Comparison of ENCODE assay signal across 8 cellular contexts in genomic region chr2:69789762-69790600, GRCh38. TPM values are rescaled to one million over a fixed set of nuclear protein-coding genes. Genes with fewer than 3 reads are reported as not detected.
DNase-seq lines count a peak whose midpoint lies in the region; ATAC-seq, FAIRE-seq and TF ChIP-seq lines count a peak whose summit lies in the region.

No MANE protein-coding gene starts in this region.

- H3K9me3 ChIP-seq in astrocyte (ENCODE audit: insufficient read depth, low read depth, low read length) = no peaks in the 10 kb centered on the region
- no peaks in the 10 kb centered on the region for H3K9me3 ChIP-seq in PC-3 (ENCODE audit: low read length)

- CTCF ChIA-PET in PC-3 (lab: Charles Lee) = no interaction called here

- TF ChIP-seq CTCF in astrocyte (IDR thresholded peaks at IDR 0.05; ENCODE audit: insufficient read depth, low read depth, low read length) = no peak
- TF ChIP-seq CTCF in PC-3 (conservative IDR thresholded peaks at IDR 0.05; ENCODE audit: low read depth, low read length) = no peak

- peaks cover 19% of the 10 kb centered on the region for H3K36me3 Mint-ChIP-seq in astrocyte (ENCODE audit: low read depth, unreplicated experiment)

- H3K27ac ChIP-seq in astrocyte (ENCODE audit: low read depth, low read length) (peak overlapping the region; percentile 86), PC-3 (ENCODE audit: low read length) (no peak overlapping the region)

- H3K27ac Mint-ChIP-seq in astrocyte (ENCODE audit: unreplicated experiment) = peak overlapping the region; percentile 97

- H3K27me3 Mint-ChIP-seq in astrocyte (ENCODE audit: low read depth, unreplicated experiment) = no peaks in the 10 kb centered on the region

- peak overlapping the region; percentile 17 for H3K4me3 Mint-ChIP-seq in astrocyte (ENCODE audit: unreplicated experiment)

- peaks cover 36% of the 10 kb centered on the region for H3K4me1 Mint-ChIP-seq in astrocyte (ENCODE audit: low read depth, unreplicated experiment)

- H3K4me1 ChIP-seq in astrocyte (ENCODE audit: insufficient read depth, low read length) (peaks cover 23% of the 10 kb centered on the region), PC-3 (ENCODE audit: insufficient read depth, low read length) (no peaks in the 10 kb centered on the region)

- no peaks in the 10 kb centered on the region for H3K27me3 ChIP-seq in astrocyte (ENCODE audit: insufficient read depth, low read length)
- H3K27me3 ChIP-seq in PC-3 (ENCODE audit: low read length) = no peaks in the 10 kb centered on the region

- peak overlapping the region; percentile 78 for H3K9ac ChIP-seq in astrocyte (ENCODE audit: low read length)
- H3K9ac ChIP-seq in PC-3 (ENCODE audit: low read length) = no peak overlapping the region

- no peaks in the 10 kb centered on the region for H3K9me3 Mint-ChIP-seq in astrocyte (ENCODE audit: unreplicated experiment)

- intact Hi-C loops in PC-3 (cut with micrococcal nuclease) = no loop called here

- no peaks in the 10 kb centered on the region for H3K36me3 ChIP-seq in astrocyte (ENCODE audit: insufficient read depth, low read length)
- no peaks in the 10 kb centered on the region; the same call in 1 of the 2 replicates for H3K36me3 ChIP-seq in PC-3 (ENCODE audit: low read depth, low read length)

- H3K9me2 ChIP-seq in PC-3 (replicated peaks; ENCODE audit: low read length) = no peaks in the 10 kb centered on the region

- ATAC-seq in GM18861 (IDR thresholded peaks at IDR 0.05; ENCODE audit: unreplicated experiment) = peak; percentile 42
- peak; percentile 69 for ATAC-seq in HG02981 (IDR thresholded peaks at IDR 0.05; ENCODE audit: unreplicated experiment)
- ATAC-seq in PC-3 = no peak

- FAIRE-seq in astrocyte (lab: Jason Lieb, UNC) = no peak

- H2AFZ ChIP-seq in astrocyte (ENCODE audit: low read depth, low read length) (peak overlapping the region; percentile 21), PC-3 (ENCODE audit: low read length) (no peak overlapping the region)

- H3F3A ChIP-seq in PC-3 (ENCODE audit: low read length, unreplicated experiment) = no peaks in the 10 kb centered on the region

- no peaks in the 10 kb centered on the region for H3K79me2 ChIP-seq in astrocyte (ENCODE audit: insufficient read depth, low read length)
- no peaks in the 10 kb centered on the region for H3K79me2 ChIP-seq in PC-3 (ENCODE audit: low read length)

- peak overlapping the region; percentile 20 for H3K4me3 ChIP-seq in astrocyte (ENCODE audit: insufficient read depth, low read depth, low read length)
- H3K4me3 ChIP-seq in PC-3 (ENCODE audit: low read length) = no peak overlapping the region

- POLR2A ChIA-PET in PC-3 (lab: Charles Lee; ENCODE audit: unreplicated experiment) = interaction anchor here (0.6 kb wide), 1 partner anchor 11 kb away, joined by 20 read pairs; no protein-coding TSS in a partner anchor

- no TSS peak for BruUV-seq in PC-3 (replicated peaks; lab: Mats Ljungman, UMichigan)

- no peaks in the 10 kb centered on the region for H4K20me1 ChIP-seq in astrocyte (ENCODE audit: insufficient read depth, low read length)
- H4K20me1 ChIP-seq in PC-3 (ENCODE audit: low read length) = no peaks in the 10 kb centered on the region

- H3K4me2 ChIP-seq in astrocyte (ENCODE audit: low read length) = peak overlapping the region; percentile 76
- H3K4me2 ChIP-seq in PC-3 (ENCODE audit: low read length) = no peak overlapping the region

- peak; percentile 58 for DNase-seq in astrocyte (ENCODE audit: low read depth)
- DNase-seq in midbrain (lab: John Stamatoyannopoulos, UW) = peak; percentile 10
- no peak for DNase-seq in stimulated activated CD4-positive, alpha-beta T cell treated with anti-CD3 and anti-CD28 coated beads, Interleukin-2, amount 100 ng/mL, for 48 hours
- no peak for DNase-seq in NCI-H2196 (lab: John Stamatoyannopoulos, UW; ENCODE audit: unreplicated experiment)
- no peak for DNase-seq in activated CD4-positive, alpha-beta T cell treated with anti-CD3 and anti-CD28 coated beads, Interleukin-2, amount 50 U/mL, for 4 hours
- no peak for DNase-seq in PC-3

RNA-seq across cellular contexts. Expression of gene GMCL1, which starts 39.5 kb away (rescaled TPM):
- total RNA-seq in astrocyte (9.5 and 12.7 TPM in 2 replicates), PC-3 (2014; rRNA removed) (12.7 TPM in 2 replicates)

RNA-seq across cellular contexts. Expression of gene ANXA4, which starts 48.0 kb away (rescaled TPM):
- total RNA-seq in astrocyte = 122 and 132 TPM in 2 replicates
- total RNA-seq in PC-3 (2014; rRNA removed) = 43.3 and 51.1 TPM in 2 replicates

Comparison
In these comparisons a context has a peak if more than half of its experiments do, and no peak if none do; other contexts are left out.
1. DNase-seq: peak in astrocyte (single experiment) and midbrain (single experiment); none in stimulated activated CD4-positive, alpha-beta T cell treated with anti-CD3 and anti-CD28 coated beads, Interleukin-2, amount 100 ng/mL, for 48 hours (0 of 2), NCI-H2196 (single experiment), activated CD4-positive, alpha-beta T cell treated with anti-CD3 and anti-CD28 coated beads, Interleukin-2, amount 50 U/mL, for 4 hours (0 of 2) and PC-3 (single experiment).